9 cellular contexts compared by ENCODE assay signal in genomic region chr14:22560638-22561365, GRCh38. TPM values are rescaled to one million over a fixed set of nuclear protein-coding genes. Genes with fewer than 3 reads are reported as not detected.
A peak's percentile ranks its signal among the peaks of the same experiment; 100 is the strongest.
DNase-seq lines count a peak whose midpoint lies in the region; ATAC-seq and TF ChIP-seq lines count a peak whose summit lies in the region.
"Had no signal": no experiment of that assay in that cellular context is flagged by ENCODE, and none has a peak within 500 bp of the region (broad histone marks: within the 10 kb centered on the region; RNA-seq: fewer than 3 reads in every experiment).

No MANE protein-coding gene starts in this region.

- CTCF ChIA-PET in activated naive CD4-positive, alpha-beta T cell treated with anti-CD3 and anti-CD28 coated beads, Interleukin-2, amount 10 ng/mL, durations not matched to agents 7 days and 5 days (lab: Charles Lee) = interaction anchor here (0.8 to 3.5 kb wide), 21 partner anchors 10 to 849 kb away, joined by 3 to 113 read pairs (median 4); partner anchors contain the start of gene DAD1

- peak overlapping the region; percentile 70 for H3K4me3 Mint-ChIP-seq in activated naive CD4-positive, alpha-beta T cell treated with anti-CD3 and anti-CD28 coated beads, Interleukin-2, amount 10 ng/mL, durations not matched to agents 7 days and 5 days
- H3K4me3 Mint-ChIP-seq in neural crest cell = no peak overlapping the region

- TF ChIP-seq CTCF in neural crest cell (conservative IDR thresholded peaks at IDR 0.05) = no peak

- peaks cover 4% of the 10 kb centered on the region for H3K27me3 Mint-ChIP-seq in activated naive CD4-positive, alpha-beta T cell treated with anti-CD3 and anti-CD28 coated beads, Interleukin-2, amount 10 ng/mL, durations not matched to agents 7 days and 5 days
- H3K27me3 Mint-ChIP-seq in neural crest cell (ENCODE audit: low read depth) = no peaks in the 10 kb centered on the region

- peak overlapping the region; percentile 97 for H3K27ac Mint-ChIP-seq in activated naive CD4-positive, alpha-beta T cell treated with anti-CD3 and anti-CD28 coated beads, Interleukin-2, amount 10 ng/mL, durations not matched to agents 7 days and 5 days
- peak overlapping the region; percentile 14 for H3K27ac Mint-ChIP-seq in neural crest cell (ENCODE audit: unreplicated experiment)

- H3K36me3 Mint-ChIP-seq in activated naive CD4-positive, alpha-beta T cell treated with anti-CD3 and anti-CD28 coated beads, Interleukin-2, amount 10 ng/mL, durations not matched to agents 7 days and 5 days = peaks cover 42% of the 10 kb centered on the region
- no peaks in the 10 kb centered on the region for H3K36me3 Mint-ChIP-seq in neural crest cell (ENCODE audit: low read depth)

- H3K9me3 Mint-ChIP-seq in activated naive CD4-positive, alpha-beta T cell treated with anti-CD3 and anti-CD28 coated beads, Interleukin-2, amount 10 ng/mL, durations not matched to agents 7 days and 5 days = no peaks in the 10 kb centered on the region
- H3K9me3 Mint-ChIP-seq in neural crest cell = no peaks in the 10 kb centered on the region

- no peak for ATAC-seq in GM18867 (IDR thresholded peaks at IDR 0.05; ENCODE audit: unreplicated experiment)
- ATAC-seq in left lobe of liver = no peak

- DNase-seq in DMS79 treated with DMSO at 0.1 percent for 48 hours (lab: John Stamatoyannopoulos, UW) (peak; percentile 48), NCI-H2029 (lab: John Stamatoyannopoulos, UW) (peak; percentile 59), neural crest cell (ENCODE audit: low read depth, low spot score) (no peak), NCI-H1092 treated with DMSO at 0.1 percent for 48 hours (lab: John Stamatoyannopoulos, UW) (no peak), NCI-H1105 (lab: John Stamatoyannopoulos, UW) (no peak), left lobe of liver (ENCODE audit: low spot score) (no peak)
- peak; percentile 41 for DNase-seq in activated naive CD4-positive, alpha-beta T cell treated with anti-CD3 and anti-CD28 coated beads, Interleukin-2, amount 10 ng/mL, durations not matched to agents 7 days and 5 days
- DNase-seq: HCEC 1CT had no signal

- H3K4me1 Mint-ChIP-seq in activated naive CD4-positive, alpha-beta T cell treated with anti-CD3 and anti-CD28 coated beads, Interleukin-2, amount 10 ng/mL, durations not matched to agents 7 days and 5 days = peaks cover 94% of the 10 kb centered on the region
- H3K4me1 Mint-ChIP-seq in neural crest cell = peaks cover 51% of the 10 kb centered on the region

RNA-seq across cellular contexts. Expression of gene DAD1, which starts 28.2 kb away (rescaled TPM):
- total RNA-seq in neural crest cell (151 and 155 TPM in 2 replicates), left lobe of liver (133 TPM)

RNA-seq across cellular contexts. Expression of gene ABHD4, which starts 37.3 kb away (rescaled TPM):
- total RNA-seq in neural crest cell (11.2 and 11.6 TPM in 2 replicates), left lobe of liver (20.0 TPM)

Comparison
In these comparisons a context has a peak if more than half of its experiments do, and no peak if none do; other contexts are left out.
1. DNase-seq: peak in DMS79 treated with DMSO at 0.1 percent for 48 hours (single experiment), NCI-H2029 (single experiment) and activated naive CD4-positive, alpha-beta T cell treated with anti-CD3 and anti-CD28 coated beads, Interleukin-2, amount 10 ng/mL, durations not matched to agents 7 days and 5 days (single experiment); none in neural crest cell (single experiment), NCI-H1092 treated with DMSO at 0.1 percent for 48 hours (single experiment), NCI-H1105 (single experiment) and left lobe of liver (single experiment).